In the genomic region with DNA sequence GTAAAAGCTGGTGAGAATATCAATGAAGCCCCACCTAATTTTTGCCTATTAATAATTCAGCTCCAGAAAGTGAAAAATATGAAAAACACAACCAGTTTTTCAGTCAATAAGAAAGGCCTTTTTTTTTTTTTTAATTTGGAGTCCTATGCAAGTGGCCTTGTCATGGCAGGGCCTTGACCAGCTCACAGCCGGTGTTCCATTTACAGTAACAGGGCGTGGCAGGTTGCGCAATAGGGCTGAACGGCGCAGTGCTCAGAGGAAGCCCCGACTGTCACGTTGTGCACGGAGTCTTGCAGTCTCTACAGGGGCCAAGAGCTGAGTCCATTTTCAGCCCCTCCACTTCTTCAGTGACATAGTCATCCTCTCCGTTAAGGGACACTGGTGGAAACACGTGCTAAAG, we compare ENCODE assay signal across 9 cellular contexts.
DNase-seq lines count a peak whose midpoint lies in the region; ATAC-seq, FAIRE-seq and TF ChIP-seq lines count a peak whose summit lies in the region.
"Had no signal": no experiment of that assay in that cellular context is flagged by ENCODE, and none has a peak within 500 bp of the region (broad histone marks: within the 10 kb centered on the region; RNA-seq: fewer than 3 reads in every experiment).

No MANE protein-coding gene starts in this region.

- FAIRE-seq in kidney (lab: Jason Lieb, UNC) = no peak

- DNase-seq in A172 (ENCODE audit: low spot score) (peak; percentile 31), HEK293T (ENCODE audit: extremely low spot score) (peak; percentile 30), RPMI7951 (ENCODE audit: low read depth) (peak; percentile 87), kidney (peak; percentile 48), GM10266 (ENCODE audit: extremely low spot score) (no peak)
- no peak for DNase-seq in effector CD4-positive, alpha-beta T cell
- DNase-seq in stimulated activated CD4-positive, alpha-beta T cell treated with anti-CD3 and anti-CD28 coated beads, Interleukin-4, amount 100 ng/mL, for 24 hours = no peak

- CTCF ChIA-PET in HEK293T (lab: Yijun Ruan, JAX) = interaction anchor here (0.6 kb wide), 1 partner anchor 33 kb away, joined by 3 read pairs; no protein-coding TSS in a partner anchor

- no peaks in the 10 kb centered on the region for H3K4me1 ChIP-seq in kidney (ENCODE audit: control insufficient read depth in 1 of 2, insufficient read depth in 1 of 2, low read depth in 1 of 2, low read length in 2 of 2)

- H3K9ac ChIP-seq in kidney (ENCODE audit: low read length in 2 of 2) = no peak overlapping the region

- no peak overlapping the region for H3K4me3 ChIP-seq in kidney (ENCODE audit: low read length in 2 of 2)
- H3K4me3 ChIP-seq: vagina had no signal

- no peak for ATAC-seq in GM18517 (IDR thresholded peaks at IDR 0.05; ENCODE audit: unreplicated experiment)

- H3K36me3 ChIP-seq in kidney (ENCODE audit: control insufficient read depth in 1 of 2, insufficient read depth in 2 of 2, low read length in 2 of 2) = no peaks in the 10 kb centered on the region
- H3K36me3 ChIP-seq: vagina had no signal

- H3K27ac ChIP-seq in kidney (ENCODE audit: low read depth in 2 of 2, low read length in 2 of 2) = no peak overlapping the region
- H3K27ac ChIP-seq: vagina had no signal

- POLR2A ChIA-PET in HEK293T (lab: Yijun Ruan, JAX) = interaction anchor here (0.6 kb wide), 1 partner anchor 16 kb away, joined by 3 read pairs; no protein-coding TSS in a partner anchor

- TF ChIP-seq CTCF in kidney (IDR thresholded peaks at IDR 0.05; ENCODE audit: borderline replicate concordance, extremely low read depth, insufficient read depth) (no peak), GM10266 (IDR thresholded peaks at IDR 0.05; ENCODE audit: control insufficient read depth, insufficient read depth, low read depth, missing control alignments) (no peak)

- H3K9me3 ChIP-seq in kidney (ENCODE audit: control insufficient read depth in 1 of 2, low read length in 2 of 2) = no peaks in the 10 kb centered on the region
- H3K9me3 ChIP-seq: vagina had no signal

- intact Hi-C loops in kidney (cut with DNase I) = no loop called here

TF ChIP-seq in HEK293T, 16 proteins besides CTCF, POLR2A, EP300 and RAD21:
- TF ChIP-seq CTBP1 (IDR thresholded peaks at IDR 0.05; ENCODE audit: borderline replicate concordance) (no peak), L3MBTL2 (conservative IDR thresholded peaks at IDR 0.05) (no peak), SP1 (IDR thresholded peaks at IDR 0.05) (no peak), ELF4 (IDR thresholded peaks at IDR 0.05) (no peak), SUZ12 (IDR thresholded peaks at IDR 0.05) (no peak), FOXK2 (IDR thresholded peaks at IDR 0.05) (no peak), HDGF (IDR thresholded peaks at IDR 0.05; ENCODE audit: borderline replicate concordance) (no peak), LEF1 (IDR thresholded peaks at IDR 0.05; ENCODE audit: borderline replicate concordance) (no peak)

Comparison
In these comparisons a context has a peak if more than half of its experiments do, and no peak if none do; other contexts are left out.
1. DNase-seq: peak in A172 (single experiment), HEK293T (single experiment), RPMI7951 (single experiment) and kidney (single experiment); none in effector CD4-positive, alpha-beta T cell (single experiment), stimulated activated CD4-positive, alpha-beta T cell treated with anti-CD3 and anti-CD28 coated beads, Interleukin-4, amount 100 ng/mL, for 24 hours (single experiment) and GM10266 (single experiment).